Comparison of ENCODE assay signal across 1 cellular context in the genomic region with DNA sequence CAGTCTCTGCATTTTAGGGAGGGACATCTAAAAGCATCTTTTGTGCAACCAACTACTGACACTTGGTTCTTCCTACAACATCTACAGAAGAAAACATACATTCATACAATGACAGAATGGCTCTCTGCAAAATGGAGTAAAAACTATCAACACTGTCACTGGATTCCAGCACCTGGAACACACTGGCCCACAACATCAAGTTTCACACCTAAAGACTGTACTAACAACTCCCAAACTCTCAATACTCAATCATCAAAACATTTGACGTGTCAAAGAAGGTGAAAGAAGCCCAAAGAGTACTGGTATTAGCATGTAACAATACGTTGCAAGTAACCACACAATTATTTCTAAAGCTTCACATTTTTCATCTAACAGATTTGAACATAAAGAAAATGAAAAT.
TF ChIP-seq lines count a peak whose summit lies in the region.

No MANE protein-coding gene starts in this region.

TF ChIP-seq in IMR-90, 13 proteins besides CTCF, POLR2A, EP300 and RAD21:
- no peak for TF ChIP-seq CEBPB (IDR thresholded peaks at IDR 0.05; ENCODE audit: low read depth, low read length)
- TF ChIP-seq USF2 (IDR thresholded peaks at IDR 0.05; ENCODE audit: low read depth, low read length): no peak
- TF ChIP-seq RCOR1 (IDR thresholded peaks at IDR 0.05; ENCODE audit: insufficient replicate concordance, low read length): no peak
- TF ChIP-seq CHD1 (IDR thresholded peaks at IDR 0.05; ENCODE audit: low read depth, low read length): no peak
- no peak for TF ChIP-seq MXI1 (IDR thresholded peaks at IDR 0.05; ENCODE audit: borderline replicate concordance, low read depth, low read length)
- TF ChIP-seq SMC3 (IDR thresholded peaks at IDR 0.05; ENCODE audit: low read depth, low read length): no peak
- no peak for TF ChIP-seq BHLHE40 (IDR thresholded peaks at IDR 0.05; ENCODE audit: low read depth, low read length)
- no peak for TF ChIP-seq MAFK (IDR thresholded peaks at IDR 0.05; ENCODE audit: low read depth, low read length)
- no peak for TF ChIP-seq RFX5 (IDR thresholded peaks at IDR 0.05; ENCODE audit: low read depth, low read length)
- TF ChIP-seq ELK1 (IDR thresholded peaks at IDR 0.05; ENCODE audit: borderline replicate concordance, low read depth, low read length): no peak
- TF ChIP-seq FOS (IDR thresholded peaks at IDR 0.05; ENCODE audit: low read depth, low read length): no peak
- no peak for TF ChIP-seq NFE2L2 (IDR thresholded peaks at IDR 0.05; ENCODE audit: low read depth, low read length)
- no peak for TF ChIP-seq MAZ (IDR thresholded peaks at IDR 0.05; ENCODE audit: borderline replicate concordance, low read depth, low read length)
